Comparison of ENCODE assay signal across 28 cellular contexts in the genomic region with DNA sequence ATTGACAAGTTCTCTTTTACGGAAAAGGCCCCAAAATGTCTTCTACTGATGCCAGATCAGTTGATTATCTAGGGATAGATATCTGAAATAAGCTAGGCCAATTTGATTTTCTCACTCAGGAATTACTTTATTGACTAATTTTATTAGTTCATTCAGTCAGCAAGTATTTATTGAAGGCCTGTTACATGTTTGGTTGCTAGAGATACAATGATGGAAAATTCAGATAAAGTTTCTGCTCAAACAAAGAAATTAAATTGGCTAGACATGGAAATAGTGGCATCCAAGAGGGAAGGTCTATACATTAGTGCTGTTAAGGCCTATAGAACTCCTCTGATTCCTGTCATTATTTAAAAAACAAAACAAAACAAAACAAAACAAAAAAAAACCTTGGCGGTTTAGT.
"Had no signal": no experiment of that assay in that cellular context is flagged by ENCODE, and none has a peak within 500 bp of the region (broad histone marks: within the 10 kb centered on the region; RNA-seq: fewer than 3 reads in every experiment).

No MANE protein-coding gene starts in this region.

- H3K4me3 ChIP-seq: adrenal gland, body of pancreas, esophagus squamous epithelium, heart left ventricle had no signal

- H3K9me3 ChIP-seq: adrenal gland, body of pancreas, esophagus squamous epithelium, heart left ventricle had no signal

- H3K27me3 ChIP-seq: adrenal gland, body of pancreas, esophagus squamous epithelium, heart left ventricle had no signal

- H3K27ac ChIP-seq: adrenal gland, body of pancreas, esophagus squamous epithelium, heart left ventricle had no signal

- DNase-seq: activated CD4-positive, alpha-beta memory T cell treated with anti-CD3 and anti-CD28 coated beads for 36 hours; activated CD4-positive, alpha-beta T cell treated with anti-CD3 and anti-CD28 coated beads for 36 hours; activated CD4-positive, alpha-beta T cell treated with anti-CD3 and anti-CD28 coated beads, Interleukin-2, amount 10 ng/mL, durations not matched to agents 24 days and 14 days; activated CD4-positive, CD25-positive, alpha-beta regulatory T cell; activated CD4-positive, CD25-positive, alpha-beta regulatory T cell treated with anti-CD3 and anti-CD28 coated beads, Interleukin-2, amount 50 U/mL, for 72 hours; activated CD8-positive, alpha-beta memory T cell treated with anti-CD3 and anti-CD28 coated beads, Interleukin-2, amount 10 ng/mL, durations not matched to agents 7 days and 5 days; activated CD8-positive, alpha-beta memory T cell treated with anti-CD3 and anti-CD28 coated beads, Interleukin-2, amount 50 U/mL, for 4 hours; activated CD8-positive, alpha-beta T cell treated with anti-CD3 and anti-CD28 coated beads, Interleukin-2, amount 10 ng/mL, durations not matched to agents 7 days and 5 days; activated effector memory CD4-positive, alpha-beta T cell treated with anti-CD3 and anti-CD28 coated beads, Interleukin-2, amount 50 U/mL, for 16 hours; activated naive CD4-positive, alpha-beta T cell treated with anti-CD3 and anti-CD28 coated beads for 36 hours; activated naive CD8-positive, alpha-beta T cell treated with anti-CD3 and anti-CD28 coated beads for 36 hours; activated naive CD8-positive, alpha-beta T cell treated with anti-CD3 and anti-CD28 coated beads, Interleukin-2, amount 50 U/mL, for 24 hours; activated T-cell treated with anti-CD3 and anti-CD28 coated beads, Interleukin-2, amount 50 U/mL, for 1 hour; activated T-cell treated with anti-CD3 and anti-CD28 coated beads, Interleukin-2, amount 50 U/mL, for 48 hours; adrenal gland; amygdala; aorta; body of pancreas; caudate nucleus; cortex of kidney; dermis blood vessel endothelial cell; effector CD4-positive, alpha-beta T cell; effector memory CD8-positive, alpha-beta T cell; esophagus squamous epithelium; foreskin melanocyte; glutamatergic neuron; heart left ventricle; T-helper 9 cell had no signal

- H3K36me3 ChIP-seq: adrenal gland, esophagus squamous epithelium, heart left ventricle had no signal
